ENCODE assay signal across 24 cellular contexts in the genomic region with DNA sequence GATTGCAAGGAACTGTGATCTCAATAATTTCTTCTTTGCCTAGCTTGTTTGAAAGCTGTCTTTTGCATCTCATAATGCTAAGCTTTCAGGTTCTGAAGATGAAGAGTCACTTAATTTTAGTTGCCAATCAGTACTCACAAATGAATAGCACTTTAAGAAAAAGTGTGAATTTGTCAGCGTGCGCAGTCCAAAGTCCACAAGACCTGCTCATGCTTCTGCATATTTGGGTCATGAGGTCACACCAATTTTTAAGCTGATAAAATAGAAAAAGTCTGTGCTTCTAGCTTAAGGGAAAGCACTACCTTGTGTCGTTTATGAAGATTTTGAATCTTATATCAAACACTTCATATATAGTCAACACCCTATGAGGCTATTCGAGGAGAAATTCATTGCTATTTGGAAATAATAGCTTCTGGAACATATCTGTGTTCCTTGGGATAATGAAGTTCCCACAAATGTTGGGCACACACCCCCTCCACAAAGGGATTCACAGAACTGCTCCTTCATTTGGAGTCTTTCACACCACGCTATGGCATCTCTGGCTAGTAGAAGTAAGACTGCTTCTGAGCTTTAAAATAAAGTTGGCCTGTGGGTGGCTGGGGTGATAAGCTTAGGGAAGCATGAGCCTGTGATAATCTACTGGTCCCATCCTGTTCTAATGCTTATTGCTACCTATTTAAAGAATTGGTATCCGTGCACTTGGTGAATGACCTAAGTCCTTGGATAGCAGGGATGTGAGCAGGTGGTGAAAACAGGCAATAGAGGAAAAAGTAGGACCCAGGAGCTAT. TPM values are rescaled to one million over a fixed set of nuclear protein-coding genes. Genes with fewer than 3 reads are reported as not detected.
"Had no signal": no experiment of that assay in that cellular context is flagged by ENCODE, and none has a peak within 500 bp of the region (broad histone marks: within the 10 kb centered on the region; RNA-seq: fewer than 3 reads in every experiment).

No MANE protein-coding gene starts in this region.

- H3K36me3 ChIP-seq: colonic mucosa, gastrocnemius medialis, heart left ventricle had no signal

- ATAC-seq: activated CD8-positive, alpha-beta memory T cell treated with anti-CD3 and anti-CD28 coated beads, Interleukin-2, amount 10 ng/mL, durations not matched to agents 7 days and 5 days; gastrocnemius medialis; heart left ventricle; left ventricle myocardium superior; mucosa of descending colon; naive thymus-derived CD4-positive, alpha-beta T cell; stimulated activated effector memory CD8-positive, alpha-beta T cell treated with anti-CD3 and anti-CD28 coated beads, Interleukin-12 subunit alpha, Interleukin-12 subunit beta, amount 100 ng/mL, for 72 hours; T-helper 17 cell had no signal

- H3K4me1 ChIP-seq: colonic mucosa, gastrocnemius medialis, heart left ventricle, testis had no signal

- H3K27ac ChIP-seq: colonic mucosa, gastrocnemius medialis, heart left ventricle, testis had no signal

- H3K4me3 ChIP-seq: colonic mucosa, gastrocnemius medialis, heart left ventricle, mucosa of descending colon, right lobe of liver, smooth muscle cell, testis had no signal

- H3K9me3 ChIP-seq: colonic mucosa, gastrocnemius medialis, heart left ventricle, mucosa of descending colon, right lobe of liver, testis had no signal

- H3K27me3 ChIP-seq: colonic mucosa, gastrocnemius medialis, heart left ventricle, right lobe of liver, testis had no signal

- DNase-seq: activated B cell treated with CpG ODN at 0.5 μM for 24 hours; activated CD4-positive, alpha-beta memory T cell treated with anti-CD3 and anti-CD28 coated beads, Interleukin-2, amount 10 ng/mL, durations not matched to agents 7 days and 5 days; activated CD4-positive, alpha-beta T cell treated with anti-CD3 and anti-CD28 coated beads for 4 hours; activated CD8-positive, alpha-beta memory T cell treated with anti-CD3 and anti-CD28 coated beads, Interleukin-2, amount 10 ng/mL, durations not matched to agents 7 days and 5 days; activated naive CD4-positive, alpha-beta T cell; activated naive CD8-positive, alpha-beta T cell treated with anti-CD3 and anti-CD28 coated beads for 36 hours; amygdala; caudate nucleus; colonic mucosa; erythroblast; gastrocnemius medialis; heart left ventricle; left ventricle myocardium superior; mucosa of descending colon; naive thymus-derived CD4-positive, alpha-beta T cell; right lobe of liver; stimulated activated CD4-positive, alpha-beta T cell treated with anti-CD3 and anti-CD28 coated beads, Interleukin-4, amount 100 ng/mL, for 1 hour; T-helper 17 cell; testis had no signal

RNA-seq across cellular contexts. Expression of a gene that starts 33.3 kb away (rescaled TPM):
- total RNA-seq: activated B cell treated with CpG ODN at 0.5 μM for 24 hours; activated CD4-positive, alpha-beta memory T cell treated with anti-CD3 and anti-CD28 coated beads, Interleukin-2, amount 10 ng/mL, durations not matched to agents 7 days and 5 days; activated CD8-positive, alpha-beta memory T cell treated with anti-CD3 and anti-CD28 coated beads, Interleukin-2, amount 10 ng/mL, durations not matched to agents 7 days and 5 days; activated naive CD8-positive, alpha-beta T cell treated with anti-CD3 and anti-CD28 coated beads for 36 hours; kidney epithelial cell; left ventricle myocardium superior; naive thymus-derived CD4-positive, alpha-beta T cell; osteocyte; pulmonary artery endothelial cell; smooth muscle cell; T-helper 17 cell; testis had no signal
- polyA plus RNA-seq: naive thymus-derived CD4-positive, alpha-beta T cell; smooth muscle cell had no signal
